9 cellular contexts compared by ENCODE assay signal in the genomic region with DNA sequence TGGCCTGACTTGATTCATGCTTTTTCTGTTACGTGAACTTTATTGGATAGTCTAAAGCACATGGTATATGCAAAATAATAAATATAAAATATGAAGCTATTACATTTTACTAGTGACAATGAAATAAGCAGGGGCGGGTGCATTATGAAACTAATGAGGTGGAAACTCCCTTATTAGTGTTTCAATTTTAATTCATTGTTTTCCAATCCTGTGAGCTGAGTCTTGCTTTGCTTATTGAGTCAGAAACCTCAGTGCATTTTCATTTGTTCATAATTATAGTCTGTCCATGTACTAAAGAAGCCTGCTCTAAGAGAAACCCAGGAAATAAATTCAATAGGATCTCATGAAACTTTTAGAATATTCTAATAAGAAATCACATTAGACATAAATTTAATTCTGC.
"Had no signal": no experiment of that assay in that cellular context is flagged by ENCODE, and none has a peak within 500 bp of the region (broad histone marks: within the 10 kb centered on the region; RNA-seq: fewer than 3 reads in every experiment).

No MANE protein-coding gene starts in this region.

- H3K4me3 ChIP-seq: GM23248, HAP-1, K562 had no signal

- FAIRE-seq: HTR-8/SVneo, K562 had no signal

- H2AFZ ChIP-seq: GM23248 had no signal

- DNase-seq: GM23248, GOT3, H7, HFFc6, IMR-90 had no signal

- ATAC-seq: HCT116, K562 had no signal

- H3K27ac ChIP-seq: GM23248 had no signal

- H3K4me1 ChIP-seq: HAP-1 had no signal

- H3K9ac ChIP-seq: GM23248 had no signal

- H3K9me3 ChIP-seq: HAP-1 had no signal

- H3K36me3 ChIP-seq: HAP-1 had no signal
